In the genomic region with DNA sequence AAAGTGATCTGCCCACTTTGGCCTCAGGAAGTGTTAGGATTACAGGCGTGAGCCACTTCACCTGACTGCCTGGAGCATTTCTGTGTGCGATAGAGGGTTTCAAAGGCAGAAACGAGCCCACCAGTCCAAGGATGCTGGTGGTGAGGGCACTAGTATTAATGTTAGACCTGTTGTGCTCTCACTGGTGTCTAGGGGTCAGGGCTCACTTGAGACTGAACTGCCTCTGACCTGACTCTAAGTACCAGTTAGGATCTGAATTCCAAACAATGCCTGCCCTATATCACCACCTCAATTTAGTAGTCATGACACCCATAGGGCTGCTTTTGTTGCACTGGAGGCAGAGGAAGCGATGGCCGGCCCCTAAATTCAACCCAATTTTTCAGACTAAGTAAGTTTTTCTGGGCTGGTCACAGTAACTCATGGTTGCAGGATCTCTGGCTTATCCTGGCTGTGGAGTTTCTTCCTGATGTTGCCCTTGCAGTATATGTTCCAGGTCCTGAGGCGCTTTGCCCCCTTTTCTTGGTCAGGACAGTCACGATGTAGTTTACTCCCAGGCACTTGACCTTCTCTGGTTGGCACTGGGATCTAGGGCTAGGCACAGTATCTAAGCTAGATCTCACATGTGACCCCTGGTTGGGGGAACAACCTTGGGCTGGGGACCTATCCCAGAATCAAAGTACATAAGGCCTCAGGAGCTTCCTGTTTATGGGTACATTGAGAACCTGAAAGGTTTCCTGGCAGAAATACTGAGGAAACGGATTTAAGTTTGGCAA, we compare ENCODE assay signal across 11 cellular contexts. TPM values are rescaled to one million over a fixed set of nuclear protein-coding genes. Genes with fewer than 3 reads are reported as not detected.
DNase-seq lines count a peak whose midpoint lies in the region; ATAC-seq and TF ChIP-seq lines count a peak whose summit lies in the region.
"Had no signal": no experiment of that assay in that cellular context is flagged by ENCODE, and none has a peak within 500 bp of the region (broad histone marks: within the 10 kb centered on the region; RNA-seq: fewer than 3 reads in every experiment).

No MANE protein-coding gene starts in this region.

- CTCF ChIA-PET in activated CD8-positive, alpha-beta memory T cell treated with anti-CD3 and anti-CD28 coated beads, Interleukin-2, amount 10 ng/mL, durations not matched to agents 7 days and 5 days (lab: Charles Lee), result no interaction called here

- H3K27ac Mint-ChIP-seq in activated CD8-positive, alpha-beta memory T cell treated with anti-CD3 and anti-CD28 coated beads, Interleukin-2, amount 10 ng/mL, durations not matched to agents 7 days and 5 days, result peak overlapping the region; percentile 66
- H3K27ac Mint-ChIP-seq in endodermal cell, result peak overlapping the region; percentile 45

- 81 to 83% methylated on average over 7 to 8 of the region's 8 CpGs for WGBS in endodermal cell (ENCODE audit: insufficient coverage in 1 of 2, insufficient read length in 1 of 2), 2 experiments
- WGBS in spleen, 5 donors, result 58 to 69% (median 64%) methylated on average over 7 to 8 of the region's 8 CpGs

- no peak for ATAC-seq in activated CD8-positive, alpha-beta memory T cell treated with anti-CD3 and anti-CD28 coated beads, Interleukin-2, amount 10 ng/mL, durations not matched to agents 7 days and 5 days
- ATAC-seq in GM18909 (IDR thresholded peaks at IDR 0.05; ENCODE audit: poor library complexity, unreplicated experiment), result no peak

- H3K27ac ChIP-seq in endodermal cell (ENCODE audit: low read depth, low read length), result peak overlapping the region; percentile 19
- H3K27ac ChIP-seq in spleen, result peak overlapping the region; percentile 38 to 83 (median 70)

- DNase-seq in activated CD8-positive, alpha-beta memory T cell treated with anti-CD3 and anti-CD28 coated beads, Interleukin-2, amount 10 ng/mL, durations not matched to agents 7 days and 5 days, result no peak
- DNase-seq in activated CD8-positive, alpha-beta memory T cell treated with anti-CD3 and anti-CD28 coated beads, Interleukin-2, amount 50 U/mL, for 48 hours, result no peak
- DNase-seq in NAMALWA (ENCODE audit: low spot score) (peak; percentile 21), endodermal cell (peak; percentile 58), spleen (no peak), NCI-H510A treated with DMSO at 0.1 percent for 48 hours (lab: John Stamatoyannopoulos, UW) (no peak)
- DNase-seq in activated CD8-positive, alpha-beta memory T cell treated with anti-CD3 and anti-CD28 coated beads, Interleukin-2, amount 50 U/mL, for 4 hours, result no peak
- DNase-seq: GDM1, KBM-7, Peyer's patch had no signal

- H3K27me3 Mint-ChIP-seq in activated CD8-positive, alpha-beta memory T cell treated with anti-CD3 and anti-CD28 coated beads, Interleukin-2, amount 10 ng/mL, durations not matched to agents 7 days and 5 days, result no peaks in the 10 kb centered on the region
- H3K27me3 Mint-ChIP-seq in endodermal cell (ENCODE audit: insufficient read depth), result no peaks in the 10 kb centered on the region

- peaks cover 40% of the 10 kb centered on the region for H3K36me3 Mint-ChIP-seq in activated CD8-positive, alpha-beta memory T cell treated with anti-CD3 and anti-CD28 coated beads, Interleukin-2, amount 10 ng/mL, durations not matched to agents 7 days and 5 days
- H3K36me3 Mint-ChIP-seq in endodermal cell (ENCODE audit: low read depth), result peaks cover 57% of the 10 kb centered on the region

- H3K9ac ChIP-seq in endodermal cell (ENCODE audit: extremely low read depth, low read length, poor library complexity, severe bottlenecking), result no peak overlapping the region

- intact Hi-C loops in spleen (cut with DNase I; ENCODE audit: low total_unique reads), result no loop called here

- TF ChIP-seq CTCF in endodermal cell (conservative IDR thresholded peaks at IDR 0.05), result no peak
- TF ChIP-seq CTCF in spleen (IDR thresholded peaks at IDR 0.05 in 8 of 11, conservative IDR thresholded peaks at IDR 0.05 in 3 of 11), result no peak

- no peaks in the 10 kb centered on the region for H3K4me1 ChIP-seq in endodermal cell (ENCODE audit: control insufficient read depth, insufficient read depth, low read length)
- peaks cover 3 to 55% (median 22%) of the 10 kb centered on the region in 6 donors for H3K4me1 ChIP-seq in spleen

- no peaks in the 10 kb centered on the region for H3K9me3 ChIP-seq in endodermal cell (ENCODE audit: control insufficient read depth, low read length)
- no peaks in the 10 kb centered on the region for H3K9me3 ChIP-seq in spleen
- H3K9me3 ChIP-seq: Peyer's patch had no signal

- TF ChIP-seq POLR2A in spleen (IDR thresholded peaks at IDR 0.05), result no peak

- H3K4me1 Mint-ChIP-seq in activated CD8-positive, alpha-beta memory T cell treated with anti-CD3 and anti-CD28 coated beads, Interleukin-2, amount 10 ng/mL, durations not matched to agents 7 days and 5 days, result no peaks in the 10 kb centered on the region
- H3K4me1 Mint-ChIP-seq in endodermal cell, result no peaks in the 10 kb centered on the region

- H3K36me3 ChIP-seq in endodermal cell (ENCODE audit: control insufficient read depth, insufficient read depth, low read length) (peaks cover 58% of the 10 kb centered on the region), spleen (peaks cover 0 to 100% (median 59%) of the 10 kb centered on the region in 6 donors)

- H3K27me3 ChIP-seq in endodermal cell (ENCODE audit: control insufficient read depth, insufficient read depth, low read length, poor library complexity, severe bottlenecking) (no peaks in the 10 kb centered on the region), spleen (replicated peaks in 1 of 7) (no peaks in the 10 kb centered on the region)
- H3K27me3 ChIP-seq: Peyer's patch had no signal

- no peak overlapping the region for H3K4me3 Mint-ChIP-seq in activated CD8-positive, alpha-beta memory T cell treated with anti-CD3 and anti-CD28 coated beads, Interleukin-2, amount 10 ng/mL, durations not matched to agents 7 days and 5 days
- no peak overlapping the region for H3K4me3 Mint-ChIP-seq in endodermal cell

- no peak overlapping the region for H3K4me3 ChIP-seq in endodermal cell (ENCODE audit: low read length)
- no peak overlapping the region for H3K4me3 ChIP-seq in spleen
- H3K4me3 ChIP-seq: Peyer's patch had no signal

- no peaks in the 10 kb centered on the region for H3K9me3 Mint-ChIP-seq in activated CD8-positive, alpha-beta memory T cell treated with anti-CD3 and anti-CD28 coated beads, Interleukin-2, amount 10 ng/mL, durations not matched to agents 7 days and 5 days (ENCODE audit: low read depth)
- no peaks in the 10 kb centered on the region for H3K9me3 Mint-ChIP-seq in endodermal cell

RNA-seq across cellular contexts. Expression of a gene that starts 4.5 kb away (rescaled TPM):
- 1 to 10 TPM; 2.5 to 3.9 TPM for total RNA-seq in activated CD8-positive, alpha-beta memory T cell treated with anti-CD3 and anti-CD28 coated beads, Interleukin-2, amount 10 ng/mL, durations not matched to agents 7 days and 5 days
- total RNA-seq in endodermal cell, result 1 to 10 TPM; 2.5 to 5.1 TPM
- 1.2 TPM for polyA plus RNA-seq in endodermal cell (2013, experiment 1 of 2)
- polyA plus RNA-seq in endodermal cell (2013, experiment 2 of 2), result 1.2 TPM
- total RNA-seq in spleen, result 1 to 10 TPM; 2.6 to 7.6 (median 5.4) TPM
- polyA plus RNA-seq in spleen, result 1 to 10 TPM in 2 of 3 donors, under 1 TPM in 1; 0.55 to 1.6 (median 1.5) TPM

RNA-seq across cellular contexts. Expression of a gene that starts 35.5 kb away (rescaled TPM):
- total RNA-seq in activated CD8-positive, alpha-beta memory T cell treated with anti-CD3 and anti-CD28 coated beads, Interleukin-2, amount 10 ng/mL, durations not matched to agents 7 days and 5 days, result 100 to 1,000 TPM; 233 to 256 TPM
- total RNA-seq in endodermal cell (100 to 1,000 TPM; 368 to 385 TPM), spleen (100 to 1,000 TPM in 5 of 7 donors, 10 to 100 TPM in 2; 85.1 to 143 (median 110) TPM)
- 403 TPM for polyA plus RNA-seq in endodermal cell (2013, experiment 1 of 2)
- polyA plus RNA-seq in endodermal cell (2013, experiment 2 of 2), result 368 TPM
- polyA plus RNA-seq in spleen, result 100 to 1,000 TPM; 132 to 151 (median 139) TPM

Comparison
In these comparisons a context has a peak if more than half of its experiments do, and no peak if none do; other contexts are left out.
1. DNase-seq: peak in NAMALWA (single experiment) and endodermal cell (single experiment); none in activated CD8-positive, alpha-beta memory T cell treated with anti-CD3 and anti-CD28 coated beads, Interleukin-2, amount 10 ng/mL, durations not matched to agents 7 days and 5 days (single experiment), activated CD8-positive, alpha-beta memory T cell treated with anti-CD3 and anti-CD28 coated beads, Interleukin-2, amount 50 U/mL, for 48 hours (single experiment), spleen (single experiment), activated CD8-positive, alpha-beta memory T cell treated with anti-CD3 and anti-CD28 coated beads, Interleukin-2, amount 50 U/mL, for 4 hours (single experiment) and NCI-H510A treated with DMSO at 0.1 percent for 48 hours (single experiment).